Comparison of ENCODE assay signal across 1 cellular context in the genomic region with DNA sequence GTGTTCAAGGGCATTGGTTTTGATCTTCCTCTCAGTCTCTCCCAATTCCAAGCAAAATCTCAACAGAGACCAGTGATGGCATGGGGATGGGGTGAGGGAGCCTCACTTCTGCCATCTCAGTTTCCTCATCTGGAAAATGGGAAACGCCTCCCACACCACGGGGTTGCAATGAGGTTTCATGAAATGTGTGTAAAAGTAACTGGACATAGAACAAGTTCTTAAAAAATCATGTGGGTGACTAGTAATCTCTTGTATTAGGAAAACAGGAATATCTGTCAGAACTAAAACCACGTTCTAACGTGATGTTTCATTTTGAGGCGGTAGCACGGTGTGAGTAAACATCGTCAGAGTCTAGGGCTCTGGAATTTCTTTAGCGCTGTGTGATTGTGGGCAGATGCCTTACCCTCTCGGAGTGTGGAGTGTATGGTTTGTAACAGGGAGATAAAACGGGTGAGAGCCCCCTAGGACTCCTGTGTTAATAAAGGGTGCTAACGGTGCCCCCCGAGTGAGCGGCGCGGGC.
TF ChIP-seq lines count a peak whose summit lies in the region.

No MANE protein-coding gene starts in this region.

TF ChIP-seq in HepG2, 621 proteins besides CTCF, POLR2A, EP300 and RAD21 (continued from another document):
- TF ChIP-seq, protein P1, sequence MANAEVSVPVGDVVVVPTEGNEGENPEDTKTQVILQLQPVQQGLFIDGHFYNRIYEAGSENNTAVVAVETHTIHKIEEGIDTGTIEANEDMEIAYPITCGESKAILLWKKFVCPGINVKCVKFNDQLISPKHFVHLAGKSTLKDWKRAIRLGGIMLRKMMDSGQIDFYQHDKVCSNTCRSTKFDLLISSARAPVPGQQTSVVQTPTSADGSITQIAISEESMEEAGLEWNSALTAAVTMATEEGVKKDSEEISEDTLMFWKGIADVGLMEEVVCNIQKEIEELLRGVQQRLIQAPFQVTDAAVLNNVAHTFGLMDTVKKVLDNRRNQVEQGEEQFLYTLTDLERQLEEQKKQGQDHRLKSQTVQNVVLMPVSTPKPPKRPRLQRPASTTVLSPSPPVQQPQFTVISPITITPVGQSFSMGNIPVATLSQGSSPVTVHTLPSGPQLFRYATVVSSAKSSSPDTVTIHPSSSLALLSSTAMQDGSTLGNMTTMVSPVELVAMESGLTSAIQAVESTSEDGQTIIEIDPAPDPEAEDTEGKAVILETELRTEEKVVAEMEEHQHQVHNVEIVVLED (CRISPR knock-in tag; IDR thresholded peaks at IDR 0.05; ENCODE audit: borderline replicate concordance) = peak; percentile 42; the same call in 1 of the 2 replicates
- TF ChIP-seq ZNF768 (CRISPR knock-in tag; IDR thresholded peaks at IDR 0.05) = peak; percentile 96
- TF ChIP-seq MYC (CRISPR knock-in tag; IDR thresholded peaks at IDR 0.05; ENCODE audit: borderline replicate concordance) = no peak
- no peak for TF ChIP-seq RFX5 (IDR thresholded peaks at IDR 0.05; ENCODE audit: low read depth, low read length)
TF ChIP-seq in HepG2: peak in this region for 18.
